ENCODE assay signal across 9 cellular contexts in the genomic region with DNA sequence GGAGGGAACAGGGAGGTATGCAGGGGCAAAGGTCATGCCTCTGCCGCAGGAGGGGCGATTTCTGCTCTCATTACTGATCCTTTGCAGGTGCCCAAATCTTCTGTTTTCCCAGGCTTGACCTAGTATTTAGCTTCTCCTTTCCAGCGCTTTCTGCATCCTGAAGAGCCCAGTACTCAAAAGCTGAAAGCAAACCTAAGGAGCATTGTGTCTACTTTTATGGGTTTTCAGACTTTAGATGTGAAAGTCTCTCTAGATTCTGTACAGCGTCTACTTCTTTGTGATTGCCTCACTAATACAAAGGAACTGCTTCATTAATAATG. TPM values are rescaled to one million over a fixed set of nuclear protein-coding genes. Genes with fewer than 3 reads are reported as not detected.
DNase-seq lines count a peak whose midpoint lies in the region; ATAC-seq, FAIRE-seq and TF ChIP-seq lines count a peak whose summit lies in the region.
"Had no signal": no experiment of that assay in that cellular context is flagged by ENCODE, and none has a peak within 500 bp of the region (broad histone marks: within the 10 kb centered on the region; RNA-seq: fewer than 3 reads in every experiment).

No MANE protein-coding gene starts in this region.

- H3K4me2 ChIP-seq in SK-N-SH = peak overlapping the region; percentile 87
- peak overlapping the region; percentile 95 for H3K4me2 ChIP-seq in keratinocyte (ENCODE audit: control insufficient read depth, extremely low read depth, insufficient read depth, low read depth, low read length)

- no peak for TF ChIP-seq RAD21 in SK-N-SH (IDR thresholded peaks at IDR 0.05; ENCODE audit: low read length)

- H3K79me2 ChIP-seq in SK-N-SH (ENCODE audit: insufficient read depth) = peaks cover 54% of the 10 kb centered on the region
- peaks cover 54% of the 10 kb centered on the region for H3K79me2 ChIP-seq in keratinocyte (ENCODE audit: control insufficient read depth, insufficient read depth, low read length)

- H2AFZ ChIP-seq in SK-N-SH (ENCODE audit: low read depth) (peak overlapping the region; percentile 42), keratinocyte (ENCODE audit: control insufficient read depth, low read length) (peak overlapping the region; percentile 91)

- no peaks in the 10 kb centered on the region for H3K9me3 Mint-ChIP-seq in activated naive CD8-positive, alpha-beta T cell treated with anti-CD3 and anti-CD28 coated beads for 36 hours

- CTCF ChIA-PET in SK-N-SH (lab: Yijun Ruan, JAX) = interaction anchor here (0.7 to 3.4 kb wide), 4 partner anchors 15 to 148 kb away, joined by 3 to 28 read pairs (median 6); no protein-coding TSS in a partner anchor

- H3K27me3 ChIP-seq in SK-N-SH (ENCODE audit: insufficient read depth) (no peaks in the 10 kb centered on the region), keratinocyte (ENCODE audit: control insufficient read depth, extremely low read depth, insufficient read depth, low read length) (peaks cover 4% of the 10 kb centered on the region), subcutaneous abdominal adipose tissue (ENCODE audit: control insufficient read depth in 5 of 5, insufficient read depth in 4 of 5, low read length in 5 of 5) (no peaks in the 10 kb centered on the region)

- H3K27ac Mint-ChIP-seq in activated naive CD8-positive, alpha-beta T cell treated with anti-CD3 and anti-CD28 coated beads for 36 hours = peak overlapping the region; percentile 94

- H3K27ac ChIP-seq in SK-N-SH (ENCODE audit: low read depth in 2 of 2, low read length in 1 of 2) (peak overlapping the region; percentile 73 to 87; a peak in 2 of 4 replicates), keratinocyte (ENCODE audit: control insufficient read depth, insufficient read depth, low read length) (peak overlapping the region; percentile 75), subcutaneous abdominal adipose tissue (ENCODE audit: low read depth, low read length) (peak overlapping the region; percentile 95)

- TF ChIP-seq CTCF in SK-N-SH (IDR thresholded peaks at IDR 0.05) = no peak
- TF ChIP-seq CTCF in keratinocyte (optimal IDR thresholded peaks at IDR 0.05 in 1 of 3, IDR thresholded peaks at IDR 0.05 in 1 of 3, conservative IDR thresholded peaks at IDR 0.05 in 1 of 3; ENCODE audit: extremely low read depth in 1 of 3, insufficient read depth in 2 of 3, low read length in 3 of 3) = no peak

- H3K9me2 ChIP-seq in SK-N-SH = no peaks in the 10 kb centered on the region

- peaks cover 28% of the 10 kb centered on the region for H3K27me3 Mint-ChIP-seq in activated naive CD8-positive, alpha-beta T cell treated with anti-CD3 and anti-CD28 coated beads for 36 hours

- peak overlapping the region; percentile 99 for H3K4me3 Mint-ChIP-seq in activated naive CD8-positive, alpha-beta T cell treated with anti-CD3 and anti-CD28 coated beads for 36 hours

- H3K36me3 ChIP-seq in SK-N-SH (replicated peaks in 1 of 2; ENCODE audit: control insufficient read depth in 1 of 2, insufficient read depth in 2 of 2, low read length in 1 of 2) (peaks cover 0 to 5% of the 10 kb centered on the region in 2 experiments), keratinocyte (ENCODE audit: control insufficient read depth in 2 of 2, extremely low read depth in 1 of 2, insufficient read depth in 2 of 2, low read length in 2 of 2) (peaks cover 0 to 2% of the 10 kb centered on the region in 2 experiments), subcutaneous abdominal adipose tissue (ENCODE audit: control insufficient read depth in 5 of 5, insufficient read depth in 5 of 5, low read length in 5 of 5) (peaks cover 0 to 4% (median 0%) of the 10 kb centered on the region in 5 donors)

- H3K4me1 Mint-ChIP-seq in activated naive CD8-positive, alpha-beta T cell treated with anti-CD3 and anti-CD28 coated beads for 36 hours = peaks cover 40% of the 10 kb centered on the region

- peaks cover 12% of the 10 kb centered on the region for H3K36me3 Mint-ChIP-seq in activated naive CD8-positive, alpha-beta T cell treated with anti-CD3 and anti-CD28 coated beads for 36 hours

- DNase-seq in SK-N-SH = no peak
- DNase-seq in activated naive CD8-positive, alpha-beta T cell treated with anti-CD3 and anti-CD28 coated beads for 36 hours = no peak
- no peak for DNase-seq in keratinocyte (ENCODE audit: low read depth, low spot score)
- DNase-seq in NCI-H1105 (lab: John Stamatoyannopoulos, UW) = no peak

- ATAC-seq in SK-N-SH treated with all-trans-retinoic acid at 6 μM for 48 hours (no peak), HG02759 (IDR thresholded peaks at IDR 0.05; ENCODE audit: unreplicated experiment) (no peak), HG03469 (IDR thresholded peaks at IDR 0.05; ENCODE audit: unreplicated experiment) (no peak)

- H3K9me1 ChIP-seq in keratinocyte (ENCODE audit: control insufficient read depth, extremely low read depth, insufficient read depth, low read length) = peaks cover 5% of the 10 kb centered on the region

- H3F3A ChIP-seq in SK-N-SH (replicated peaks; ENCODE audit: insufficient read depth) = peaks cover 2% of the 10 kb centered on the region

- no peaks in the 10 kb centered on the region for H3K9me3 ChIP-seq in SK-N-SH
- no peaks in the 10 kb centered on the region for H3K9me3 ChIP-seq in keratinocyte (ENCODE audit: control insufficient read depth, low read depth, low read length)
- no peaks in the 10 kb centered on the region for H3K9me3 ChIP-seq in subcutaneous abdominal adipose tissue (ENCODE audit: control insufficient read depth in 5 of 5, low read length in 5 of 5)

- H3K4me3 ChIP-seq in SK-N-SH (ENCODE audit: low read depth in 2 of 2, low read length in 1 of 2) (peak overlapping the region; percentile 86 to 94), keratinocyte (ENCODE audit: control insufficient read depth in 2 of 3, extremely low read depth in 1 of 3, insufficient read depth in 2 of 3, low read depth in 1 of 3, low read length in 3 of 3) (peak overlapping the region; percentile 65 to 99 (median 97)), subcutaneous abdominal adipose tissue (ENCODE audit: low read depth in 1 of 5, low read length in 5 of 5) (peak overlapping the region; percentile 91 to 99 (median 96))

- TF ChIP-seq EP300 in SK-N-SH (IDR thresholded peaks at IDR 0.05; ENCODE audit: borderline replicate concordance in 1 of 2, low read depth in 1 of 2, low read length in 1 of 2) = no peak

- POLR2A ChIA-PET in SK-N-SH (lab: Yijun Ruan, JAX) = interaction anchor here (0.6 to 1.6 kb wide), 2 partner anchors 67 to 80 kb away, joined by 4 to 5 read pairs; no protein-coding TSS in a partner anchor

- H3K4me1 ChIP-seq in SK-N-SH (ENCODE audit: control insufficient read depth in 1 of 2, insufficient read depth in 2 of 2, low read depth in 1 of 2, low read length in 1 of 2) (peaks cover 12 to 28% of the 10 kb centered on the region in 2 experiments; a peak in 2 of 4 replicates), keratinocyte (ENCODE audit: control insufficient read depth, extremely low read depth, insufficient read depth, low read length) (peaks cover 38% of the 10 kb centered on the region), subcutaneous abdominal adipose tissue (ENCODE audit: control insufficient read depth in 5 of 5, insufficient read depth in 5 of 5, low read length in 5 of 5) (peaks cover 7 to 55% (median 48%) of the 10 kb centered on the region in 5 donors)

- 2% methylated on average over 4 of the region's 4 CpGs for WGBS in SK-N-SH (ENCODE audit: low lambda C conversion rate)

- H4K20me1 ChIP-seq in SK-N-SH (ENCODE audit: insufficient read depth) = peaks cover 25% of the 10 kb centered on the region
- H4K20me1 ChIP-seq in keratinocyte (ENCODE audit: control insufficient read depth, extremely low read depth, insufficient read depth, low read length) = peaks cover 15% of the 10 kb centered on the region

- H3K9ac ChIP-seq in SK-N-SH (peak overlapping the region; percentile 57), keratinocyte (ENCODE audit: control insufficient read depth, extremely low read depth, insufficient read depth, low read length) (peak overlapping the region; percentile 92), subcutaneous abdominal adipose tissue (ENCODE audit: low read length in 5 of 5) (peak overlapping the region; percentile 81 to 98 (median 97))

- no peak for FAIRE-seq in keratinocyte (lab: Jason Lieb, UNC)

- dilution Hi-C loops in keratinocyte (cut with MboI; ENCODE audit: extremely low pct_ligation_motif_present, low sequenced_read_pairs) = no loop called here

RNA-seq across cellular contexts. Expression of a gene that starts 0.6 kb away (rescaled TPM):
- polyA plus RNA-seq in SK-N-SH (2012; rRNA removed) = 11.4 and 12.3 TPM in 2 replicates
- 6.0 and 7.7 TPM in 2 replicates for polyA plus RNA-seq in SK-N-SH (2012; cell fraction: cytosol; rRNA removed)
- polyA plus RNA-seq in SK-N-SH (2012; cell fraction: nucleus; rRNA removed) = 34.4 and 36.9 TPM in 2 replicates
- total RNA-seq in activated naive CD8-positive, alpha-beta T cell treated with anti-CD3 and anti-CD28 coated beads for 36 hours = 10 to 100 TPM; 29.3 to 29.5 TPM
- 14.7 to 27.0 TPM (median 17.4 TPM) in 3 replicates for polyA plus RNA-seq in keratinocyte
- 9.5 TPM for polyA plus RNA-seq in keratinocyte (2011; ENCODE audit: low read depth)
- 17.5 and 18.3 TPM in 2 replicates for polyA plus RNA-seq in keratinocyte (2011; cell fraction: cytosol; rRNA removed)
- 51.6 and 59.4 TPM in 2 replicates for polyA plus RNA-seq in keratinocyte (2011; cell fraction: nucleus; rRNA removed)
- 18.5 and 35.6 TPM in 2 replicates for polyA plus RNA-seq in keratinocyte (2012; ENCODE audit: low replicate concordance)
- polyA minus RNA-seq in keratinocyte = 46.2 to 106 TPM (median 67.6 TPM) in 3 replicates
- polyA minus RNA-seq in keratinocyte (2011; cell fraction: cytosol; rRNA and poly(A)+ RNA removed) = 27.8 TPM
- 62.0 and 97.2 TPM in 2 replicates for polyA minus RNA-seq in keratinocyte (2011; cell fraction: nucleus; rRNA and poly(A)+ RNA removed)

RNA-seq across cellular contexts. Expression of a gene that starts 4.6 kb away (rescaled TPM):
- polyA plus RNA-seq in SK-N-SH (2012; rRNA removed) (not detected in 2 replicates), keratinocyte (not detected in 3 replicates)
- not detected in 2 replicates for polyA plus RNA-seq in SK-N-SH (2012; cell fraction: cytosol; rRNA removed)
- 0.05 TPM in 1 of 2 replicates, not detected in the other for polyA plus RNA-seq in SK-N-SH (2012; cell fraction: nucleus; rRNA removed)
- total RNA-seq in activated naive CD8-positive, alpha-beta T cell treated with anti-CD3 and anti-CD28 coated beads for 36 hours = under 1 TPM in 1 of 2 experiments, not detected in 1; 0.31 TPM
- polyA plus RNA-seq in keratinocyte (2011; ENCODE audit: low read depth) = not detected
- not detected in 2 replicates for polyA plus RNA-seq in keratinocyte (2011; cell fraction: cytosol; rRNA removed)
- not detected in 2 replicates for polyA plus RNA-seq in keratinocyte (2011; cell fraction: nucleus; rRNA removed)
- not detected in 2 replicates for polyA plus RNA-seq in keratinocyte (2012; ENCODE audit: low replicate concordance)
- polyA minus RNA-seq in keratinocyte = not detected in 3 replicates
- polyA minus RNA-seq in keratinocyte (2011; cell fraction: cytosol; rRNA and poly(A)+ RNA removed) = not detected
- polyA minus RNA-seq in keratinocyte (2011; cell fraction: nucleus; rRNA and poly(A)+ RNA removed) = not detected in 2 replicates
- total RNA-seq: A172 had no signal

RNA-seq across cellular contexts. Expression of a gene that starts 19.8 kb away (rescaled TPM):
- polyA plus RNA-seq in SK-N-SH (2012; rRNA removed) = 0.25 and 0.29 TPM in 2 replicates
- polyA plus RNA-seq in SK-N-SH (2012; cell fraction: cytosol; rRNA removed) = 0.09 and 0.17 TPM in 2 replicates
- polyA plus RNA-seq in SK-N-SH (2012; cell fraction: nucleus; rRNA removed) = 0.05 and 0.13 TPM in 2 replicates
- total RNA-seq in activated naive CD8-positive, alpha-beta T cell treated with anti-CD3 and anti-CD28 coated beads for 36 hours = not detected
- 0.10 to 0.42 TPM (median 0.26 TPM) in 3 replicates for polyA plus RNA-seq in keratinocyte
- 0.77 TPM for polyA plus RNA-seq in keratinocyte (2011; ENCODE audit: low read depth)
- polyA plus RNA-seq in keratinocyte (2011; cell fraction: cytosol; rRNA removed) = 0.06 and 0.25 TPM in 2 replicates
- 0.16 TPM in 1 of 2 replicates, not detected in the other for polyA plus RNA-seq in keratinocyte (2011; cell fraction: nucleus; rRNA removed)
- 0.08 and 1.5 TPM in 2 replicates for polyA plus RNA-seq in keratinocyte (2012; ENCODE audit: low replicate concordance)
- 0.46 TPM in 1 of 3 replicates, not detected in the others for polyA minus RNA-seq in keratinocyte
- polyA minus RNA-seq in keratinocyte (2011; cell fraction: cytosol; rRNA and poly(A)+ RNA removed) = not detected
- not detected in 2 replicates for polyA minus RNA-seq in keratinocyte (2011; cell fraction: nucleus; rRNA and poly(A)+ RNA removed)
- total RNA-seq: A172 had no signal
